Comparison of ENCODE assay signal across 8 cellular contexts in genomic region chr5:41870621-41871048, GRCh38. TPM values are rescaled to one million over a fixed set of nuclear protein-coding genes. Genes with fewer than 3 reads are reported as not detected.
DNase-seq lines count a peak whose midpoint lies in the region; ATAC-seq and TF ChIP-seq lines count a peak whose summit lies in the region.

No MANE protein-coding gene starts in this region.

- no peaks in the 10 kb centered on the region for H3K36me3 ChIP-seq in kidney epithelial cell (ENCODE audit: control insufficient read depth, insufficient read depth, low read length)

- H3K4me1 Mint-ChIP-seq in activated naive CD8-positive, alpha-beta T cell treated with anti-CD3 and anti-CD28 coated beads, Interleukin-2, amount 50 U/mL, for 24 hours, result peaks cover 58% of the 10 kb centered on the region

- H3K4me3 Mint-ChIP-seq in activated naive CD8-positive, alpha-beta T cell treated with anti-CD3 and anti-CD28 coated beads, Interleukin-2, amount 50 U/mL, for 24 hours, result peak overlapping the region; percentile 91

- peak overlapping the region; percentile 84 for H3K4me3 ChIP-seq in kidney epithelial cell (ENCODE audit: low read depth, low read length)

- H3K27me3 ChIP-seq in kidney epithelial cell (ENCODE audit: control insufficient read depth, insufficient read depth, low read length), result no peaks in the 10 kb centered on the region

- H3K27me3 Mint-ChIP-seq in activated naive CD8-positive, alpha-beta T cell treated with anti-CD3 and anti-CD28 coated beads, Interleukin-2, amount 50 U/mL, for 24 hours, result no peaks in the 10 kb centered on the region

- H3K27ac ChIP-seq in temporal lobe (ENCODE audit: low read depth, low read length), result peak overlapping the region; percentile 60

- DNase-seq in NCI-H2227 (lab: John Stamatoyannopoulos, UW; ENCODE audit: unreplicated experiment) (peak; percentile 53), NCI-H2227 treated with DMSO at 0.1 percent for 48 hours (lab: John Stamatoyannopoulos, UW) (no peak), kidney epithelial cell (ENCODE audit: low read depth) (no peak), SIG-M5 treated with dmso at 0.1 percent for 504 hours (lab: John Stamatoyannopoulos, UW; ENCODE audit: unreplicated experiment) (no peak), glomerular visceral epithelial cell (ENCODE audit: extremely low spot score) (no peak)
- no peak for DNase-seq in activated naive CD8-positive, alpha-beta T cell treated with anti-CD3 and anti-CD28 coated beads, Interleukin-2, amount 50 U/mL, for 24 hours

- H3K9me3 Mint-ChIP-seq in activated naive CD8-positive, alpha-beta T cell treated with anti-CD3 and anti-CD28 coated beads, Interleukin-2, amount 50 U/mL, for 24 hours, result no peaks in the 10 kb centered on the region

- no peak for ATAC-seq in activated naive CD8-positive, alpha-beta T cell treated with anti-CD3 and anti-CD28 coated beads, Interleukin-2, amount 50 U/mL, for 24 hours
- ATAC-seq in HG02852 (IDR thresholded peaks at IDR 0.05; ENCODE audit: unreplicated experiment), result no peak

- no peak for TF ChIP-seq CTCF in kidney epithelial cell (IDR thresholded peaks at IDR 0.05; ENCODE audit: insufficient read depth, low read length, poor library complexity, severe bottlenecking)

- peak overlapping the region; percentile 83 for H3K27ac Mint-ChIP-seq in activated naive CD8-positive, alpha-beta T cell treated with anti-CD3 and anti-CD28 coated beads, Interleukin-2, amount 50 U/mL, for 24 hours

- H3K36me3 Mint-ChIP-seq in activated naive CD8-positive, alpha-beta T cell treated with anti-CD3 and anti-CD28 coated beads, Interleukin-2, amount 50 U/mL, for 24 hours (ENCODE audit: low read depth), result peaks cover 17% of the 10 kb centered on the region

RNA-seq across cellular contexts. Expression of gene OXCT1, which starts 0.4 kb away (rescaled TPM):
- total RNA-seq in kidney epithelial cell (20.9 and 21.0 TPM in 2 replicates), temporal lobe (52.9 TPM)

RNA-seq across cellular contexts. Expression of gene RIMOC1, which starts 33.5 kb away (rescaled TPM):
- total RNA-seq in kidney epithelial cell, result 30.7 and 33.6 TPM in 2 replicates
- total RNA-seq in temporal lobe, result 26.1 TPM

RNA-seq across cellular contexts. Expression of gene FBXO4, which starts 54.4 kb away (rescaled TPM):
- total RNA-seq in kidney epithelial cell (4.8 and 5.8 TPM in 2 replicates), temporal lobe (15.2 TPM)
